In genomic region chr20:2460752-2461424, GRCh38 we compare ENCODE assay signal across 18 cellular contexts. TPM values are rescaled to one million over a fixed set of nuclear protein-coding genes. Genes with fewer than 3 reads are reported as not detected.
DNase-seq lines count a peak whose midpoint lies in the region; ATAC-seq and TF ChIP-seq lines count a peak whose summit lies in the region.
"Had no signal": no experiment of that assay in that cellular context is flagged by ENCODE, and none has a peak within 500 bp of the region (broad histone marks: within the 10 kb centered on the region; RNA-seq: fewer than 3 reads in every experiment).

No MANE protein-coding gene starts in this region.

- POLR2A ChIA-PET in CD4-positive, alpha-beta T cell (lab: Charles Lee), result interaction anchor here (3.3 kb wide), 1 partner anchor 9 kb away, joined by 16 read pairs; the partner anchor contains the start of gene SNRPB

- peaks cover 83% of the 10 kb centered on the region for H3K36me3 Mint-ChIP-seq in CD4-positive, alpha-beta T cell (ENCODE audit: low read depth)
- H3K36me3 Mint-ChIP-seq in activated T-helper 2 cell treated with anti-CD3 and anti-CD28 coated beads, Interferon-gamma antibody, Interleukin-2, Interleukin-4, amounts not matched to agents 10 μg/mL and 5 μg/mL and 100 μg/mL, durations not matched to agents 14 hours and 24 hours and 36 hours (ENCODE audit: low read depth), result peaks cover 81% of the 10 kb centered on the region

- no peaks in the 10 kb centered on the region for H3K27me3 Mint-ChIP-seq in CD4-positive, alpha-beta T cell
- no peaks in the 10 kb centered on the region for H3K27me3 Mint-ChIP-seq in activated T-helper 2 cell treated with anti-CD3 and anti-CD28 coated beads, Interferon-gamma antibody, Interleukin-2, Interleukin-4, amounts not matched to agents 10 μg/mL and 5 μg/mL and 100 μg/mL, durations not matched to agents 14 hours and 24 hours and 36 hours (ENCODE audit: low read depth)

- H3K27me3 ChIP-seq in CD4-positive, alpha-beta T cell (ENCODE audit: control insufficient read depth, insufficient read depth, low read length), result no peaks in the 10 kb centered on the region

- no peak for DNase-seq in CD4-positive, alpha-beta T cell
- DNase-seq in activated T-helper 2 cell treated with anti-CD3 and anti-CD28 coated beads, Interferon-gamma antibody, Interleukin-2, Interleukin-4, amounts not matched to agents 10 μg/mL and 5 μg/mL and 100 μg/mL, durations not matched to agents 14 hours and 24 hours and 36 hours (ENCODE audit: low spot score), result no peak
- DNase-seq in fibroblast of the conjunctiva (ENCODE audit: low read depth), result peak; percentile 36
- DNase-seq: CD8-positive, alpha-beta T cell; DMS79 treated with DMSO at 0.1 percent for 48 hours; Karpas-422; MM.1S; NCI-H1105; NCI-H1694 treated with DMSO at 0.1 percent for 48 hours; NCI-H2107; NCI-H2227 treated with DMSO at 0.1 percent for 48 hours; NCI-H524; SK-N-SH had no signal

- TF ChIP-seq CTCF in 22Rv1 (IDR thresholded peaks at IDR 0.05), result no peak
- TF ChIP-seq CTCF in CD4-positive, alpha-beta T cell (IDR thresholded peaks at IDR 0.05), result no peak

- CTCF ChIA-PET in CD4-positive, alpha-beta T cell (lab: Charles Lee), result interaction anchor here (1.3 kb wide), 1 partner anchor 9 kb away, joined by 5 read pairs; no protein-coding TSS in a partner anchor

- no peak overlapping the region for H3K4me3 Mint-ChIP-seq in CD4-positive, alpha-beta T cell
- H3K4me3 Mint-ChIP-seq in activated T-helper 2 cell treated with anti-CD3 and anti-CD28 coated beads, Interferon-gamma antibody, Interleukin-2, Interleukin-4, amounts not matched to agents 10 μg/mL and 5 μg/mL and 100 μg/mL, durations not matched to agents 14 hours and 24 hours and 36 hours (ENCODE audit: low read depth), result no peak overlapping the region
- H3K4me3 Mint-ChIP-seq: CD8-positive, alpha-beta T cell; GM23338 had no signal

- H3K27ac ChIP-seq in 22Rv1, result peak overlapping the region; percentile 25
- no peak overlapping the region for H3K27ac ChIP-seq in CD4-positive, alpha-beta T cell (ENCODE audit: low read depth, low read length)

- no peaks in the 10 kb centered on the region for H3K9me3 ChIP-seq in CD4-positive, alpha-beta T cell (ENCODE audit: control insufficient read depth, low read length)
- H3K9me3 ChIP-seq: SK-N-SH had no signal

- ATAC-seq in CD4-positive, alpha-beta T cell (ENCODE audit: poor library complexity), result no peak
- ATAC-seq in HG03139 (IDR thresholded peaks at IDR 0.05; ENCODE audit: unreplicated experiment) (no peak), GM18873 (IDR thresholded peaks at IDR 0.05; ENCODE audit: low FRiP score, unreplicated experiment) (no peak), GM19351 (IDR thresholded peaks at IDR 0.05; ENCODE audit: unreplicated experiment) (no peak)
- ATAC-seq: CD8-positive, alpha-beta T cell; GM23338 had no signal

- intact Hi-C loops in CD4-positive, alpha-beta T cell (cut with DNase I, micrococcal nuclease), result no loop called here
- intact Hi-C loops in activated T-helper 2 cell treated with anti-CD3 and anti-CD28 coated beads, Interferon-gamma antibody, Interleukin-2, Interleukin-4, amounts not matched to agents 10 μg/mL and 5 μg/mL and 100 μg/mL, durations not matched to agents 14 hours and 24 hours and 36 hours (cut with micrococcal nuclease), result no loop called here

- H3K4me1 Mint-ChIP-seq in CD4-positive, alpha-beta T cell (ENCODE audit: low read depth), result peaks cover 3% of the 10 kb centered on the region
- peaks cover 22% of the 10 kb centered on the region for H3K4me1 Mint-ChIP-seq in activated T-helper 2 cell treated with anti-CD3 and anti-CD28 coated beads, Interferon-gamma antibody, Interleukin-2, Interleukin-4, amounts not matched to agents 10 μg/mL and 5 μg/mL and 100 μg/mL, durations not matched to agents 14 hours and 24 hours and 36 hours (ENCODE audit: low read depth)
- H3K4me1 Mint-ChIP-seq: GM23338 had no signal

- no peaks in the 10 kb centered on the region for H3K9me3 Mint-ChIP-seq in CD4-positive, alpha-beta T cell
- H3K9me3 Mint-ChIP-seq in activated T-helper 2 cell treated with anti-CD3 and anti-CD28 coated beads, Interferon-gamma antibody, Interleukin-2, Interleukin-4, amounts not matched to agents 10 μg/mL and 5 μg/mL and 100 μg/mL, durations not matched to agents 14 hours and 24 hours and 36 hours, result no peaks in the 10 kb centered on the region
- H3K9me3 Mint-ChIP-seq: CD8-positive, alpha-beta T cell; GM23338 had no signal

- peak overlapping the region; percentile 16 for H3K27ac Mint-ChIP-seq in CD4-positive, alpha-beta T cell
- peak overlapping the region; percentile 5 for H3K27ac Mint-ChIP-seq in activated T-helper 2 cell treated with anti-CD3 and anti-CD28 coated beads, Interferon-gamma antibody, Interleukin-2, Interleukin-4, amounts not matched to agents 10 μg/mL and 5 μg/mL and 100 μg/mL, durations not matched to agents 14 hours and 24 hours and 36 hours
- H3K27ac Mint-ChIP-seq: CD8-positive, alpha-beta T cell; GM23338 had no signal

RNA-seq across cellular contexts. Expression of gene SNRPB, which starts 9.7 kb away (rescaled TPM):
- total RNA-seq in CD4-positive, alpha-beta T cell, result 100 to 1,000 TPM; 146 to 147 TPM
- 506 and 513 TPM in 2 replicates for total RNA-seq in activated T-helper 2 cell treated with anti-CD3 and anti-CD28 coated beads, Interferon-gamma antibody, Interleukin-2, Interleukin-4, amounts not matched to agents 10 μg/mL and 5 μg/mL and 100 μg/mL, durations not matched to agents 14 hours and 24 hours and 36 hours

RNA-seq across cellular contexts. Expression of gene ZNF343, which starts 47.8 kb away (rescaled TPM):
- total RNA-seq in CD4-positive, alpha-beta T cell, result 1 to 10 TPM; 5.0 to 5.1 TPM
- 13.5 and 15.4 TPM in 2 replicates for total RNA-seq in activated T-helper 2 cell treated with anti-CD3 and anti-CD28 coated beads, Interferon-gamma antibody, Interleukin-2, Interleukin-4, amounts not matched to agents 10 μg/mL and 5 μg/mL and 100 μg/mL, durations not matched to agents 14 hours and 24 hours and 36 hours
